Comparison of ENCODE assay signal across 9 cellular contexts in the genomic region with DNA sequence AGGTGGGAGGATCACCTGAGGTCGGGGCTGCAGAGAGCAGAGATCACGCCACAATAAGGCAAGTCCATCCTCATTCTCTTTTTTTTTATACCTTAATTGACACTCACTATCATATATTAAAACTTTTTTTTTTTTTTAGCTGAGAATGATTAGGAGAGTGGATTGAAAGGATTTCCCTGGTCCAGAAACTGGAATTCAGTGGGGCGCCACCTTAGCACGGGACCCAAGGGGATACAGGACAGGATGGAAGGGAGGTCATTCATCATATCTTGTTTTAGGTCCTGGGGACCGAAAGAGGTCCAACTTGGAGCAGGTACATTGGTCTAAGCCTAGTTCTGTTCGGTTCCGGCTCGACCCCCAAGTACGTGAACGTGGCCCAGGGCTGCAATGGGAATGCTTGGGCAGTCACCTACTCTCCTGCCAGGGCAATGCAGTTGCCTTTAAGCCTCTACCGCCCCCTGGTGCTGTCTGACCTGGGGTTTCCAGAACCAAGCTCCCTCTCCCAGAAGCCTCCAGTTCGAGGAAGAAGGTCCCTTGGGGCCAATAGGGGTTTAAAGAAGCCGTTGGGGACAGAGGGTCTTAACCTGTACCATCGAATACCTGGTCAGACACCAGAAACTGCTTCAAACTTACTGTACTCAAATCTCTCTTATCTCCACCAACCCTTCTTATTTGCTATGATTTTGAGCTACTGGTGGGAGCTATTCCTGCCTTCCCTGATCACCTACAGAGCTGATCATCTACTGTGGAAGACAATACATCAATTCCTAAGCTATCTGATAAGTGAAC. TPM values are rescaled to one million over a fixed set of nuclear protein-coding genes. Genes with fewer than 3 reads are reported as not detected.
DNase-seq lines count a peak whose midpoint lies in the region; ATAC-seq and TF ChIP-seq lines count a peak whose summit lies in the region.
"Had no signal": no experiment of that assay in that cellular context is flagged by ENCODE, and none has a peak within 500 bp of the region (broad histone marks: within the 10 kb centered on the region; RNA-seq: fewer than 3 reads in every experiment).

No MANE protein-coding gene starts in this region.

- CTCF ChIA-PET in activated CD4-positive, alpha-beta memory T cell treated with anti-CD3 and anti-CD28 coated beads for 36 hours (lab: Charles Lee), result interaction anchor here (0.6 to 2.6 kb wide), 25 partner anchors 9 to 302 kb away, joined by 3 to 20 read pairs (median 4); a partner anchor contains a TSS

- peaks cover 5% of the 10 kb centered on the region for H3K9me3 ChIP-seq in neural progenitor cell (ENCODE audit: low read depth)

- DNase-seq in NCI-H1092 treated with DMSO at 0.1 percent for 48 hours (lab: John Stamatoyannopoulos, UW), result peak; percentile 19
- no peak for DNase-seq in NCI-H1092 (lab: John Stamatoyannopoulos, UW)
- peak; percentile 30 for DNase-seq in NCI-H2196 treated with DMSO at 0.1 percent for 48 hours (lab: John Stamatoyannopoulos, UW; ENCODE audit: unreplicated experiment)
- peak; percentile 82 for DNase-seq in activated CD4-positive, alpha-beta memory T cell treated with anti-CD3 and anti-CD28 coated beads for 36 hours
- DNase-seq in epithelial cell of proximal tubule (ENCODE audit: low read depth), result no peak
- peak; percentile 55 for DNase-seq in neural progenitor cell (ENCODE audit: low spot score)

- no peak overlapping the region for H2AFZ ChIP-seq in neural progenitor cell (replicated peaks)

- H3K27ac Mint-ChIP-seq in activated CD4-positive, alpha-beta memory T cell treated with anti-CD3 and anti-CD28 coated beads for 36 hours, result no peak overlapping the region
- H3K27ac Mint-ChIP-seq in neural progenitor cell, result no peak overlapping the region

- no peaks in the 10 kb centered on the region for H3K4me1 Mint-ChIP-seq in activated CD4-positive, alpha-beta memory T cell treated with anti-CD3 and anti-CD28 coated beads for 36 hours (ENCODE audit: low read depth)
- H3K4me1 Mint-ChIP-seq in neural progenitor cell, result no peaks in the 10 kb centered on the region

- peaks cover 12% of the 10 kb centered on the region for H3K27me3 Mint-ChIP-seq in activated CD4-positive, alpha-beta memory T cell treated with anti-CD3 and anti-CD28 coated beads for 36 hours
- peaks cover 2% of the 10 kb centered on the region for H3K27me3 Mint-ChIP-seq in neural progenitor cell (ENCODE audit: insufficient read depth, low read depth)

- H3K36me3 ChIP-seq in neural progenitor cell, result no peaks in the 10 kb centered on the region
- H3K36me3 ChIP-seq: BLaER1 had no signal

- TF ChIP-seq CTCF in epithelial cell of proximal tubule (conservative IDR thresholded peaks at IDR 0.05; ENCODE audit: low read depth, low read length) (peak; percentile 96), neural progenitor cell (IDR thresholded peaks at IDR 0.05) (peak; percentile 46)

- no peak overlapping the region for H3K4me2 ChIP-seq in neural progenitor cell
- H3K4me2 ChIP-seq: BLaER1 had no signal

- intact Hi-C loops in activated CD4-positive, alpha-beta memory T cell treated with anti-CD3 and anti-CD28 coated beads for 36 hours (cut with micrococcal nuclease), result loop anchor here (2.0 kb wide), 2 partner anchors 122 to 160 kb away; a partner anchor contains a TSS

- no peak overlapping the region for H3K9ac ChIP-seq in neural progenitor cell
- H3K9ac ChIP-seq: BLaER1 had no signal

- POLR2A ChIA-PET in activated CD4-positive, alpha-beta memory T cell treated with anti-CD3 and anti-CD28 coated beads for 36 hours (lab: Charles Lee), result no interaction called here

- ATAC-seq in HG03469 (IDR thresholded peaks at IDR 0.05; ENCODE audit: unreplicated experiment) (no peak), HG02840 (IDR thresholded peaks at IDR 0.05; ENCODE audit: low FRiP score, unreplicated experiment) (no peak)

- no peaks in the 10 kb centered on the region for H3K27me3 ChIP-seq in neural progenitor cell
- H3K27me3 ChIP-seq: BLaER1 had no signal

- no peaks in the 10 kb centered on the region for H3F3A ChIP-seq in neural progenitor cell (ENCODE audit: low read depth)

- H3K36me3 Mint-ChIP-seq in activated CD4-positive, alpha-beta memory T cell treated with anti-CD3 and anti-CD28 coated beads for 36 hours, result no peaks in the 10 kb centered on the region
- peaks cover 2% of the 10 kb centered on the region for H3K36me3 Mint-ChIP-seq in neural progenitor cell

- H3K27ac ChIP-seq in neural progenitor cell, result no peak overlapping the region
- H3K27ac ChIP-seq: BLaER1 had no signal

- no peak overlapping the region for H3K4me3 Mint-ChIP-seq in activated CD4-positive, alpha-beta memory T cell treated with anti-CD3 and anti-CD28 coated beads for 36 hours
- no peak overlapping the region for H3K4me3 Mint-ChIP-seq in neural progenitor cell

- H3K9me3 Mint-ChIP-seq in activated CD4-positive, alpha-beta memory T cell treated with anti-CD3 and anti-CD28 coated beads for 36 hours, result peaks cover 5% of the 10 kb centered on the region
- H3K9me3 Mint-ChIP-seq in neural progenitor cell, result peaks cover 10% of the 10 kb centered on the region

- H3K79me2 ChIP-seq in neural progenitor cell (ENCODE audit: low read depth), result no peaks in the 10 kb centered on the region

- no peaks in the 10 kb centered on the region for H4K20me1 ChIP-seq in neural progenitor cell (ENCODE audit: low read depth)
- H4K20me1 ChIP-seq: BLaER1 had no signal

- H3K4me3 ChIP-seq in epithelial cell of proximal tubule (ENCODE audit: low read depth, low read length) (no peak overlapping the region), neural progenitor cell (no peak overlapping the region)
- H3K4me3 ChIP-seq: BLaER1 had no signal

- H3K4me1 ChIP-seq in neural progenitor cell, result no peaks in the 10 kb centered on the region
- H3K4me1 ChIP-seq: BLaER1 had no signal

RNA-seq across cellular contexts. Expression of a gene that starts 19.9 kb away (rescaled TPM):
- 10 to 100 TPM; 38.5 to 40.8 TPM for total RNA-seq in activated CD4-positive, alpha-beta memory T cell treated with anti-CD3 and anti-CD28 coated beads for 36 hours
- 12.6 and 13.7 TPM in 2 replicates for total RNA-seq in epithelial cell of proximal tubule
- 41.4 and 44.1 TPM in 2 replicates for total RNA-seq in neural progenitor cell (ENCODE audit: low replicate concordance)

RNA-seq across cellular contexts. Expression of a gene that starts 34.2 kb away (rescaled TPM):
- not detected for total RNA-seq in activated CD4-positive, alpha-beta memory T cell treated with anti-CD3 and anti-CD28 coated beads for 36 hours
- total RNA-seq in epithelial cell of proximal tubule (4.1 and 9.2 TPM in 2 replicates), neural progenitor cell (ENCODE audit: low replicate concordance) (56.6 and 188 TPM in 2 replicates)

Comparison
In these comparisons a context has a peak if more than half of its experiments do, and no peak if none do; other contexts are left out.
1. DNase-seq: peak in NCI-H1092 treated with DMSO at 0.1 percent for 48 hours (single experiment), NCI-H2196 treated with DMSO at 0.1 percent for 48 hours (single experiment), activated CD4-positive, alpha-beta memory T cell treated with anti-CD3 and anti-CD28 coated beads for 36 hours (single experiment) and neural progenitor cell (single experiment); none in NCI-H1092 (single experiment) and epithelial cell of proximal tubule (single experiment).